In the genomic region with DNA sequence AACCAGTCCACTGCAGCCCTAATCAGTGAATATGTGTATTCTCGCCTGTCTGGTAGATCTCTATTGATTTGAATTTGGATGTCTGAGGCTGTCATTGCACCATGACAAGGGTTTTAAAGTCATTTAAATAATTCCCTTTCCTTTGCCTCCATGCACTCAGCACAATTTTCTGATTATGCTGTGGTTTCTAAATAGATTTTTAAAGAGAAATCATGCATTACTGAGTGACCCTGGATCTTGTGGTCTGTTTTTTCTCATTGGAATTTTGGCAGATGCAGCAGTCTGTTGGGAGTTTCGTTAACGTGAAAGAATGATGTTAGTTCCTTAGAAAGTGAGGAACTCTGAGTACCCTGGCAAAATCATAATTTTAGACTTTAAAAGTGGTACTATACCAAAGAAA, we compare ENCODE assay signal across 28 cellular contexts.
"Had no signal": no experiment of that assay in that cellular context is flagged by ENCODE, and none has a peak within 500 bp of the region (broad histone marks: within the 10 kb centered on the region; RNA-seq: fewer than 3 reads in every experiment).

No MANE protein-coding gene starts in this region.

- H3K36me3 ChIP-seq: ascending aorta had no signal

- H3K27ac Mint-ChIP-seq: activated CD4-positive, alpha-beta memory T cell treated with anti-CD3 and anti-CD28 coated beads for 36 hours; activated CD4-positive, alpha-beta T cell treated with anti-CD3 and anti-CD28 coated beads, Interleukin-2, amount 10 ng/mL, durations not matched to agents 24 days and 14 days; activated naive CD4-positive, alpha-beta T cell treated with anti-CD3 and anti-CD28 coated beads, Interleukin-2, amount 50 U/mL, for 72 hours; activated naive CD8-positive, alpha-beta T cell treated with anti-CD3 and anti-CD28 coated beads, Interleukin-2, amount 50 U/mL, for 24 hours; brain; T-helper 1 cell treated with Interleukin-12 subunit alpha and Interleukin-12 subunit beta and Interleukin-4 antibody, amounts not matched to agents 30 μg/mL and 1 μg/mL, for 36 hours; WTC11 had no signal

- H3K4me1 Mint-ChIP-seq: activated CD4-positive, alpha-beta T cell treated with anti-CD3 and anti-CD28 coated beads, Interleukin-2, amount 10 ng/mL, durations not matched to agents 24 days and 14 days; activated naive CD8-positive, alpha-beta T cell treated with anti-CD3 and anti-CD28 coated beads, Interleukin-2, amount 50 U/mL, for 24 hours; brain had no signal

- H3K9me3 ChIP-seq: ascending aorta had no signal

- H3K27ac ChIP-seq: ascending aorta, KMS-11 had no signal

- H3K4me3 ChIP-seq: ascending aorta had no signal

- H3K36me3 Mint-ChIP-seq: activated CD4-positive, alpha-beta memory T cell treated with anti-CD3 and anti-CD28 coated beads for 36 hours; activated naive CD4-positive, alpha-beta T cell treated with anti-CD3 and anti-CD28 coated beads, Interleukin-2, amount 50 U/mL, for 72 hours; brain had no signal

- H3K27me3 ChIP-seq: ascending aorta had no signal

- H3K4me3 Mint-ChIP-seq: activated CD4-positive, alpha-beta memory T cell treated with anti-CD3 and anti-CD28 coated beads for 36 hours; activated CD4-positive, alpha-beta T cell treated with anti-CD3 and anti-CD28 coated beads, Interleukin-2, amount 10 ng/mL, durations not matched to agents 24 days and 14 days; activated naive CD8-positive, alpha-beta T cell treated with anti-CD3 and anti-CD28 coated beads, Interleukin-2, amount 50 U/mL, for 24 hours; activated T-cell treated with anti-CD3 and anti-CD28 coated beads, Interleukin-2, amount 50 U/mL, for 4 hours; brain; T-helper 1 cell treated with Interleukin-12 subunit alpha and Interleukin-12 subunit beta and Interleukin-4 antibody, amounts not matched to agents 30 μg/mL and 1 μg/mL, for 36 hours; WTC11 had no signal

- H3K27me3 Mint-ChIP-seq: activated CD4-positive, alpha-beta memory T cell treated with anti-CD3 and anti-CD28 coated beads for 36 hours; activated CD4-positive, alpha-beta T cell treated with anti-CD3 and anti-CD28 coated beads, Interleukin-2, amount 10 ng/mL, durations not matched to agents 24 days and 14 days; activated naive CD8-positive, alpha-beta T cell treated with anti-CD3 and anti-CD28 coated beads, Interleukin-2, amount 50 U/mL, for 24 hours; brain had no signal

- ATAC-seq: activated naive CD4-positive, alpha-beta T cell treated with anti-CD3 and anti-CD28 coated beads, Interleukin-2, amount 50 U/mL, for 72 hours; activated naive CD8-positive, alpha-beta T cell treated with anti-CD3 and anti-CD28 coated beads, Interleukin-2, amount 50 U/mL, for 24 hours; activated T-cell treated with anti-CD3 and anti-CD28 coated beads, Interleukin-2, amount 50 U/mL, for 4 hours; Panc1; Right ventricle myocardium inferior; WTC11 had no signal

- H3K9me3 Mint-ChIP-seq: activated CD4-positive, alpha-beta T cell treated with anti-CD3 and anti-CD28 coated beads, Interleukin-2, amount 10 ng/mL, durations not matched to agents 24 days and 14 days; activated T-cell treated with anti-CD3 and anti-CD28 coated beads, Interleukin-2, amount 50 U/mL, for 4 hours; brain; T-helper 1 cell treated with Interleukin-12 subunit alpha and Interleukin-12 subunit beta and Interleukin-4 antibody, amounts not matched to agents 30 μg/mL and 1 μg/mL, for 36 hours had no signal

- DNase-seq: activated CD4-positive, alpha-beta memory T cell treated with anti-CD3 and anti-CD28 coated beads for 36 hours; activated CD4-positive, alpha-beta T cell treated with anti-CD3 and anti-CD28 coated beads, Interleukin-2, amount 10 ng/mL, durations not matched to agents 24 days and 14 days; activated CD4-positive, CD25-positive, alpha-beta regulatory T cell treated with anti-CD3 and anti-CD28 coated beads, Interleukin-2, amount 50 U/mL, for 72 hours; activated CD8-positive, alpha-beta memory T cell treated with anti-CD3 and anti-CD28 coated beads for 24 hours; activated effector memory CD4-positive, alpha-beta T cell treated with anti-CD3 and anti-CD28 coated beads, Interleukin-2, amount 50 U/mL, for 16 hours; activated naive CD4-positive, alpha-beta T cell treated with Interleukin-2 at 50 U/mL for 16 hours; activated naive CD8-positive, alpha-beta T cell treated with anti-CD3 and anti-CD28 coated beads, Interleukin-2, amount 50 U/mL, for 24 hours; activated T-cell treated with anti-CD3 and anti-CD28 coated beads, Interleukin-2, amount 50 U/mL, for 4 hours; amniotic stem cell; NCI-H1092; NCI-H1930; NCI-H2171; NCI-H2227 treated with DMSO at 0.1 percent for 48 hours; NCI-H446 treated with DMSO at 0.1 percent for 48 hours; NCI-H526 treated with DMSO at 0.1 percent for 48 hours; NCI-H82; NK-92 treated with Interleukin-12 subunit alpha and Interleukin-12 subunit beta, amount 100 ng/mL, for 24 hours; OCI-M1; RPMI8226; T-helper 9 cell had no signal
